ENCODE assay signal across 14 cellular contexts in genomic region chr16:76059186-76059585, GRCh38.
"Had no signal": no experiment of that assay in that cellular context is flagged by ENCODE, and none has a peak within 500 bp of the region (broad histone marks: within the 10 kb centered on the region; RNA-seq: fewer than 3 reads in every experiment).

No MANE protein-coding gene starts in this region.

- H3K9me3 Mint-ChIP-seq: nephron progenitor cell had no signal

- H3K36me3 Mint-ChIP-seq: activated naive CD8-positive, alpha-beta T cell; brain had no signal

- DNase-seq: activated CD4-positive, alpha-beta T cell treated with anti-CD3 and anti-CD28 coated beads, Interleukin-2, amount 50 U/mL, for 4 hours; activated effector memory CD4-positive, alpha-beta T cell treated with anti-CD3 and anti-CD28 coated beads, Interleukin-2, amount 50 U/mL, for 16 hours; activated T-cell treated with anti-CD3 and anti-CD28 coated beads, Interleukin-2, amount 50 U/mL, for 1 hour; cerebellar nuclear complex; dermis blood vessel endothelial cell; foreskin fibroblast; heart left ventricle; left lung; mesendoderm; nephron progenitor cell; stomach had no signal

- H3K27me3 Mint-ChIP-seq: activated naive CD8-positive, alpha-beta T cell had no signal

- H3K27ac Mint-ChIP-seq: activated naive CD8-positive, alpha-beta T cell; nephron progenitor cell had no signal

- H3K4me3 Mint-ChIP-seq: activated naive CD8-positive, alpha-beta T cell; brain; nephron progenitor cell had no signal

- ATAC-seq: activated CD4-positive, CD25-positive, alpha-beta regulatory T cell treated with anti-CD3 and anti-CD28 coated beads, Interleukin-2, amount 50 U/mL, for 24 hours; heart left ventricle; left lung had no signal

- H3K4me1 Mint-ChIP-seq: nephron progenitor cell had no signal
